Comparison of ENCODE assay signal across 1 cellular context in the genomic region with DNA sequence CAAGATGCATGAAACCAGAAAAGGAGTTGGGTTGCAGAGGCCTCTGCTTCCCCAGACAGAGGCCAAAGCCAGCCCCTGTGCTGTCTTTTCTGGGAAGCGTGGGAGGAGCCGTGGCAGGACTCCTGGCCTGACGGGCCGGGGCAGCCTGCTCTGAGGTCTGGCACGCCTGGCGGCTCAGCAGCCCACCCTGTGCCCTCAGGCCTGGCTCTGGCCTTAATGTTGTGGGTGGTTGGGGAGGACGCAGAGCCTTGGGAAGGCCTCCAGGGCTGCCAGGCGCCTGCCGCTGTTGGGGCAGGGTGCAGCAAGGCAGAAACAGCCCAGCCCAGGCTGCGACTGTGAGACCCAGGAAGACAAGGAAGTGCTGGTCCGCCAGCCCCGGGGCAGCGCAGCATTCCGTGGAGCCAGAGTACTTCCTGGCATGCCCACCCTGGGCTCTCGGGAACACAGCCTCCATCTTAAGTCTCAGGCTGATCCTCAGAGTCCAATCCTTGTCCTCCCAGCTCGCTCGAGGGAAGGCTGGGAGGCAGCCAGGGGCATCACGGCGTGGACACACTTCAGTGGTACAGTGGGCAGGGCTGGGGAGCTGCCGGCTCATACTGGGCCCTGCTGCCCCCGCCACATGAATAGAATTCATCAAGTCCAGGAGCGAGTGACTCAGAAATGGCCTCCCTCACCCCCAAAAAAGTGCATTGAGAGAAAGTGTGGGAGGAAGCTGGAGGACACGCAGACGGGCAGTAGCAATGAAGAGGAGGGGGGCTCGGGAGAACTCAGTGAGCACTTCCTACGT.
TF ChIP-seq lines count a peak whose summit lies in the region.

No MANE protein-coding gene starts in this region.

TF ChIP-seq in IMR-90, 13 proteins besides CTCF, POLR2A, EP300 and RAD21 (continued from another document):
- no peak for TF ChIP-seq RFX5 (IDR thresholded peaks at IDR 0.05; ENCODE audit: low read depth, low read length)
- TF ChIP-seq MAFK (IDR thresholded peaks at IDR 0.05; ENCODE audit: low read depth, low read length) = no peak
- no peak for TF ChIP-seq SMC3 (IDR thresholded peaks at IDR 0.05; ENCODE audit: low read depth, low read length)
- no peak for TF ChIP-seq MAZ (IDR thresholded peaks at IDR 0.05; ENCODE audit: borderline replicate concordance, low read depth, low read length)
